ENCODE assay signal across 2 cellular contexts in genomic region chrX:46840946-46841740, GRCh38.
TF ChIP-seq lines count a peak whose summit lies in the region.

No MANE protein-coding gene starts in this region.

TF ChIP-seq in IMR-90, 13 proteins besides CTCF, POLR2A, EP300 and RAD21:
- TF ChIP-seq CHD1 (IDR thresholded peaks at IDR 0.05; ENCODE audit: low read depth, low read length) = no peak
- no peak for TF ChIP-seq FOS (IDR thresholded peaks at IDR 0.05; ENCODE audit: low read depth, low read length)
- no peak for TF ChIP-seq BHLHE40 (IDR thresholded peaks at IDR 0.05; ENCODE audit: low read depth, low read length)
- TF ChIP-seq NFE2L2 (IDR thresholded peaks at IDR 0.05; ENCODE audit: low read depth, low read length) = no peak
- TF ChIP-seq RCOR1 (IDR thresholded peaks at IDR 0.05; ENCODE audit: insufficient replicate concordance, low read length) = no peak
- no peak for TF ChIP-seq MAFK (IDR thresholded peaks at IDR 0.05; ENCODE audit: low read depth, low read length)
- TF ChIP-seq MXI1 (IDR thresholded peaks at IDR 0.05; ENCODE audit: borderline replicate concordance, low read depth, low read length) = no peak
- no peak for TF ChIP-seq RFX5 (IDR thresholded peaks at IDR 0.05; ENCODE audit: low read depth, low read length)
- no peak for TF ChIP-seq CEBPB (IDR thresholded peaks at IDR 0.05; ENCODE audit: low read depth, low read length)
- TF ChIP-seq SMC3 (IDR thresholded peaks at IDR 0.05; ENCODE audit: low read depth, low read length) = no peak
- no peak for TF ChIP-seq MAZ (IDR thresholded peaks at IDR 0.05; ENCODE audit: borderline replicate concordance, low read depth, low read length)
TF ChIP-seq in IMR-90: peak in this region for 0.

TF ChIP-seq in GM12878, 131 proteins besides CTCF, POLR2A, EP300 and RAD21:
- TF ChIP-seq JUNB (IDR thresholded peaks at IDR 0.05) = no peak
- TF ChIP-seq POU2F2 (IDR thresholded peaks at IDR 0.05; ENCODE audit: borderline replicate concordance, low read depth, low read length) = 0 out of 3 replicates have a peak, but pooled peaks have one; percentile 25
- no peak for TF ChIP-seq MEF2A (IDR thresholded peaks at IDR 0.05; ENCODE audit: insufficient read depth, low read depth, low read length)
- no peak for TF ChIP-seq IRF5 (IDR thresholded peaks at IDR 0.05; ENCODE audit: borderline replicate concordance)
